Comparison of ENCODE assay signal across 8 cellular contexts in the genomic region with DNA sequence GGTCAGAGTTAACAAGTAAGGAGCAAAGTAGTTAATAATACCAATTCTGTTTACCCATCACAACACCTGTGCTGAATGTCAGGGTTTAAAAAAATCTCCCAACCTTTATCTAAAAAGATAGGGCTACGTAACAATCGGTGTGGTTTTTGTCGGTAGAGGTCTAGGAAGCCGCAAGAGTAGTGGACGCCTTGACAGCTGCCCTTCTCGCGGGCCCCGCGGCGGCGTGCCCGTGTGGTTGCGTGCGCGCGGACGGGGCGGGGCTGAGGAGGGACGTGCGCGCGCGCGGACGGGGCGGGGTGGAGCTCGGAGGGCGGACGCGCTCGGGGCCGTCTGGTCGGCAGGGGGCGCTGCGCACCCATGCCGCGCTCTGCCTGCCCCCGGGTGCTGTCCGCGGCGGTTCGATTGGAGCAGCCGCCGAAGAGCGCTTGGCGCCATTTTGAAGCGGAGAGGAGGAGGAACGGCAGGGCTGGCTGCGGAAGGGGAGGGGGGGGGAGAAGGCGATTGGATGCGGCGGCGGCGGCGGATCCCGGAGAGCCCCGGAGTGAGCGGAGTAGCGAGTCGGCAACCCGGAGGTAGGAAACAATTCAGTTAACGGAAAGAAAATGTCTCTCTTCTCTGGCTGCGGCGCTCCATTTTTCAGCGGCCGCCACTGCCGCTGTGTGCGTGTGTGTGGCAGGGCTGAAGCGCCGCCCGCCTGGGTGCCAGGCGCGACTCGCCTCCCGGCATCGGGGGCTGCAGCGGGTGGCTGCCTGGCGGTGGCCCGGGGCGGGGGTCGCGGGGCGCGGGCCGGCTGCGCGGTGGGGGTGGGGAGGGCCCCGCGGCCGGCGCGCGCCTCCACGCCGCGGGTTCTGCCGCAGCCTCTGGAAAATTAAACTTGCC. TPM values are rescaled to one million over a fixed set of nuclear protein-coding genes. Genes with fewer than 3 reads are reported as not detected.
DNase-seq lines count a peak whose midpoint lies in the region; ATAC-seq lines count a peak whose summit lies in the region.

Gene PDS5B, plus strand, starts transcription at position 431 of the 879 bp plus-strand sequence. CDS start 62,321 bp downstream, outside the sequence.

- H3K4me1 Mint-ChIP-seq in effector memory CD8-positive, alpha-beta T cell (ENCODE audit: low read depth in 2 of 2): peaks cover 27 to 33% of the 10 kb centered on the region in 2 donors

- peak; percentile 100 for DNase-seq in COLO668 (lab: John Stamatoyannopoulos, UW; ENCODE audit: unreplicated experiment)
- DNase-seq in HT-29 (ENCODE audit: low spot score): peak; percentile 99
- DNase-seq in NK-92 treated with Interleukin-12 subunit alpha and Interleukin-12 subunit beta, amount 100 ng/mL, for 24 hours (lab: John Stamatoyannopoulos, UW): peak; percentile 92
- DNase-seq in effector memory CD8-positive, alpha-beta T cell: peak; percentile 91 to 97 (median 92)
- peak; percentile 96 for DNase-seq in medulla oblongata (ENCODE audit: extremely low spot score)
- peak; percentile 87 for DNase-seq in stimulated activated CD8-positive, alpha-beta memory T cell treated with anti-CD3 and anti-CD28 coated beads, Interleukin-12 subunit alpha, Interleukin-12 subunit beta, amount 100 ng/mL, for 1 hour (ENCODE audit: low read depth)

- no peaks in the 10 kb centered on the region for H3K27me3 Mint-ChIP-seq in effector memory CD8-positive, alpha-beta T cell

- CTCF ChIA-PET in activated CD8-positive, alpha-beta memory T cell treated with anti-CD3 and anti-CD28 coated beads for 36 hours (lab: Charles Lee): interaction anchor here (0.6 to 2.2 kb wide), 19 partner anchors 10 to 689 kb away, joined by 3 to 15 read pairs (median 4); partner anchors contain the start of gene N4BP2L1

- H3K27ac Mint-ChIP-seq in effector memory CD8-positive, alpha-beta T cell: peak within 1 kb of the TSS; percentile 93 to 96

- no peaks in the 10 kb centered on the region for H3K9me3 Mint-ChIP-seq in effector memory CD8-positive, alpha-beta T cell

- ATAC-seq in GM19468 (IDR thresholded peaks at IDR 0.05; ENCODE audit: extremely low read depth, unreplicated experiment): peak; percentile 73
- peak; percentile 86 for ATAC-seq in effector memory CD8-positive, alpha-beta T cell (replicated peaks)

- H3K36me3 Mint-ChIP-seq in effector memory CD8-positive, alpha-beta T cell (ENCODE audit: insufficient read depth): peaks cover 19% of the 10 kb centered on the region

- POLR2A ChIA-PET in activated CD8-positive, alpha-beta memory T cell treated with anti-CD3 and anti-CD28 coated beads for 36 hours (lab: Charles Lee): interaction anchor here (0.7 to 1.1 kb wide), 4 partner anchors 59 to 272 kb away, joined by 3 to 11 read pairs (median 6); partner anchors contain the start of gene ZAR1L

- peak within 1 kb of the TSS; percentile 94 to 96 for H3K4me3 Mint-ChIP-seq in effector memory CD8-positive, alpha-beta T cell

RNA-seq across cellular contexts. Expression of gene PDS5B, which starts in this region (rescaled TPM):
- total RNA-seq in HT-29 (2014; rRNA removed; shearing (Covaris generic)): 20.3 and 21.0 TPM in 2 replicates
- total RNA-seq in activated CD8-positive, alpha-beta memory T cell treated with anti-CD3 and anti-CD28 coated beads for 36 hours: 10 to 100 TPM; 45.6 to 47.2 TPM

Comparison
In these comparisons a context has a peak if more than half of its experiments do, and no peak if none do; other contexts are left out.
1. Peak in every context shown above with its lines: DNase-seq and ATAC-seq.